2 cellular contexts compared by ENCODE assay signal in genomic region chr22:41919357-41920224, GRCh38.
TF ChIP-seq lines count a peak whose summit lies in the region.

No MANE protein-coding gene starts in this region.

TF ChIP-seq in GM23338, 12 proteins besides CTCF, POLR2A, EP300 and RAD21:
- no peak for TF ChIP-seq CREB1 (CRISPR knock-in tag; IDR thresholded peaks at IDR 0.05; ENCODE audit: low read depth)
- TF ChIP-seq POLR2AphosphoS5 (IDR thresholded peaks at IDR 0.05; ENCODE audit: low read depth): peak; percentile 86

TF ChIP-seq in GM12878, 131 proteins besides CTCF, POLR2A, EP300 and RAD21 (continues in another document):
- TF ChIP-seq MLLT1 (IDR thresholded peaks at IDR 0.05): no peak; the same call in 1 of the 2 replicates
- TF ChIP-seq IKZF1 (conservative IDR thresholded peaks at IDR 0.05): peak; percentile 81
- TF ChIP-seq HSF1 (IDR thresholded peaks at IDR 0.05; ENCODE audit: low read depth, low read length): no peak
- TF ChIP-seq NR2F1 (conservative IDR thresholded peaks at IDR 0.05): peak; percentile 87
- TF ChIP-seq NKRF (conservative IDR thresholded peaks at IDR 0.05): 0 out of 2 replicates have a peak, but pooled peaks have one; percentile 22
- no peak for TF ChIP-seq NFYA (IDR thresholded peaks at IDR 0.05; ENCODE audit: borderline replicate concordance, low read depth, low read length)
- no peak for TF ChIP-seq TAF1 (IDR thresholded peaks at IDR 0.05; ENCODE audit: borderline replicate concordance, low read depth, low read length)
- no peak for TF ChIP-seq TCF7 (IDR thresholded peaks at IDR 0.05; ENCODE audit: borderline replicate concordance)
- no peak for TF ChIP-seq SREBF2 (IDR thresholded peaks at IDR 0.05; ENCODE audit: low read length)
- TF ChIP-seq KLF5 (IDR thresholded peaks at IDR 0.05; ENCODE audit: partially characterized antibody): no peak
- peak; percentile 81; the same call in 1 of the 2 replicates for TF ChIP-seq RB1 (IDR thresholded peaks at IDR 0.05; ENCODE audit: borderline replicate concordance)
- TF ChIP-seq JUNB (IDR thresholded peaks at IDR 0.05): no peak
- TF ChIP-seq RUNX3 (IDR thresholded peaks at IDR 0.05; ENCODE audit: low read length): no peak
- no peak for TF ChIP-seq FOS (IDR thresholded peaks at IDR 0.05; ENCODE audit: borderline replicate concordance, extremely low read depth, insufficient read length)
- 0 out of 2 replicates have a peak, but pooled peaks have one; percentile 72 for TF ChIP-seq SMAD5 (IDR thresholded peaks at IDR 0.05; ENCODE audit: low read depth)
- TF ChIP-seq ZBTB4 (CRISPR knock-in tag; IDR thresholded peaks at IDR 0.05): 0 out of 2 replicates have a peak, but pooled peaks have one; percentile 72
- no peak for TF ChIP-seq PAX8 (IDR thresholded peaks at IDR 0.05)
- TF ChIP-seq ZBTB33 (IDR thresholded peaks at IDR 0.05): no peak
- TF ChIP-seq USF2 (IDR thresholded peaks at IDR 0.05; ENCODE audit: borderline replicate concordance, low read depth, low read length): no peak
- TF ChIP-seq BCLAF1 (IDR thresholded peaks at IDR 0.05): no peak
- TF ChIP-seq POLR2AphosphoS2 (IDR thresholded peaks at IDR 0.05; ENCODE audit: low read depth, low read length): peak; percentile 98
- TF ChIP-seq NFIC (IDR thresholded peaks at IDR 0.05; ENCODE audit: low read depth, low read length): no peak
- no peak for TF ChIP-seq MYC (IDR thresholded peaks at IDR 0.05; ENCODE audit: insufficient read depth, insufficient read length, insufficient replicate concordance, low read length, severe bottlenecking)
- no peak for TF ChIP-seq ZBTB11 (CRISPR knock-in tag; IDR thresholded peaks at IDR 0.05)
- no peak for TF ChIP-seq CEBPB (IDR thresholded peaks at IDR 0.05; ENCODE audit: borderline replicate concordance in 1 of 2, low read depth in 2 of 2, low read length in 2 of 2)
- TF ChIP-seq POU2F2 (IDR thresholded peaks at IDR 0.05; ENCODE audit: borderline replicate concordance, low read depth, low read length): peak; percentile 42; the same call in 2 of the 3 replicates
- TF ChIP-seq ELK1 (IDR thresholded peaks at IDR 0.05; ENCODE audit: low read depth, low read length): peak; percentile 60; the same call in 1 of the 2 replicates
- TF ChIP-seq RAD51 (IDR thresholded peaks at IDR 0.05): no peak
- no peak for TF ChIP-seq CHD1 (IDR thresholded peaks at IDR 0.05; ENCODE audit: low read depth, low read length)
- no peak for TF ChIP-seq CREB1 (IDR thresholded peaks at IDR 0.05; ENCODE audit: low read depth)
- TF ChIP-seq BACH1 (IDR thresholded peaks at IDR 0.05; ENCODE audit: borderline replicate concordance): peak; percentile 94
- TF ChIP-seq ZBED1 (IDR thresholded peaks at IDR 0.05; ENCODE audit: borderline replicate concordance): no peak
- TF ChIP-seq ATF2 (IDR thresholded peaks at IDR 0.05; ENCODE audit: low read length): no peak
- no peak for TF ChIP-seq BCL11A (IDR thresholded peaks at IDR 0.05; ENCODE audit: low read depth, low read length)
